Comparison of ENCODE assay signal across 8 cellular contexts in genomic region chr2:45237850-45238542, GRCh38.
A peak's percentile ranks its signal among the peaks of the same experiment; 100 is the strongest.
DNase-seq lines count a peak whose midpoint lies in the region; ATAC-seq, FAIRE-seq and TF ChIP-seq lines count a peak whose summit lies in the region.

No MANE protein-coding gene starts in this region.

- no peaks in the 10 kb centered on the region for H3K79me2 ChIP-seq in DND-41 (ENCODE audit: insufficient read depth, low read length)
- no peaks in the 10 kb centered on the region for H3K79me2 ChIP-seq in mammary epithelial cell (ENCODE audit: insufficient read depth, low read length)

- H3K36me3 ChIP-seq in DND-41 (ENCODE audit: insufficient read depth, low read length) (no peaks in the 10 kb centered on the region), mammary epithelial cell (ENCODE audit: insufficient read depth, low read length) (no peaks in the 10 kb centered on the region), kidney (ENCODE audit: control insufficient read depth in 1 of 2, insufficient read depth in 2 of 2, low read length in 2 of 2) (no peaks in the 10 kb centered on the region)

- ATAC-seq in DND-41 (ENCODE audit: insufficient read depth, low read depth) (peak; percentile 96), GM18502 (IDR thresholded peaks at IDR 0.05; ENCODE audit: poor library complexity, unreplicated experiment) (no peak)

- H3K4me2 ChIP-seq in DND-41 (ENCODE audit: insufficient read depth, low read length) (peak overlapping the region; percentile 50), mammary epithelial cell (ENCODE audit: insufficient read depth, low read depth, low read length) (peak overlapping the region; percentile 53)

- H2AFZ ChIP-seq in DND-41 (ENCODE audit: low read depth, low read length), result peak overlapping the region; percentile 36
- peak overlapping the region; percentile 75 for H2AFZ ChIP-seq in mammary epithelial cell (ENCODE audit: low read depth, low read length)

- H3K4me1 ChIP-seq in DND-41 (ENCODE audit: insufficient read depth, low read length) (peaks cover 26% of the 10 kb centered on the region), mammary epithelial cell (ENCODE audit: insufficient read depth, low read length) (peaks cover 28% of the 10 kb centered on the region), kidney (ENCODE audit: control insufficient read depth in 1 of 2, insufficient read depth in 1 of 2, low read depth in 1 of 2, low read length in 2 of 2) (no peaks in the 10 kb centered on the region)

- BruUV-seq in mammary epithelial cell (replicated peaks; lab: Mats Ljungman, UMichigan), result no TSS peak

- in situ Hi-C loops in mammary epithelial cell (cut with MboI; ENCODE audit: low sequenced_read_pairs in 2 of 2), result no loop called here

- dilution Hi-C loops in mammary epithelial cell (cut with HindIII; ENCODE audit: low sequenced_read_pairs), result no loop called here

- FAIRE-seq in frontal cortex (lab: Jason Lieb, UNC) (no peak), kidney (lab: Jason Lieb, UNC) (no peak)

- H3K4me3 ChIP-seq in DND-41 (ENCODE audit: low read depth in 1 of 2, low read length in 2 of 2) (no peak overlapping the region; a peak in 1 of 4 replicates), mammary epithelial cell (replicated peaks in 1 of 3; ENCODE audit: insufficient read depth in 1 of 3, low read depth in 2 of 3, low read length in 3 of 3) (no peak overlapping the region), kidney (ENCODE audit: low read length in 2 of 2) (no peak overlapping the region)

- DNase-seq in DND-41, result peak; percentile 68
- peak; percentile 100 for DNase-seq in LHCN-M2 (ENCODE audit: low read depth)
- peak; percentile 95 for DNase-seq in mammary epithelial cell
- DNase-seq in non-pigmented ciliary epithelial cell (ENCODE audit: low read depth), result peak; percentile 91
- no peak for DNase-seq in OCI-M2 (lab: John Stamatoyannopoulos, UW; ENCODE audit: unreplicated experiment)
- DNase-seq in frontal cortex (ENCODE audit: low spot score in 2 of 2), result no peak
- no peak for DNase-seq in kidney

- CTCF ChIA-PET in mammary epithelial cell (lab: Charles Lee; ENCODE audit: low non-redundant PET), result no interaction called here

- TF ChIP-seq CTCF in DND-41 (IDR thresholded peaks at IDR 0.05; ENCODE audit: borderline replicate concordance, extremely low read depth, low read length, poor library complexity, severe bottlenecking), result peak; percentile 49
- peak; percentile 21 to 30 for TF ChIP-seq CTCF in mammary epithelial cell (conservative IDR thresholded peaks at IDR 0.05 in 1 of 2, IDR thresholded peaks at IDR 0.05 in 1 of 2; ENCODE audit: extremely low read depth in 1 of 2, insufficient read depth in 1 of 2, low read depth in 1 of 2, low read length in 2 of 2)
- no peak for TF ChIP-seq CTCF in kidney (IDR thresholded peaks at IDR 0.05; ENCODE audit: borderline replicate concordance, extremely low read depth, insufficient read depth)

- H3K9me3 ChIP-seq in DND-41 (ENCODE audit: insufficient read depth, low read length, severe bottlenecking), result no peaks in the 10 kb centered on the region
- no peaks in the 10 kb centered on the region for H3K9me3 ChIP-seq in mammary epithelial cell (replicated peaks; ENCODE audit: insufficient read depth, low read length)
- H3K9me3 ChIP-seq in kidney (ENCODE audit: control insufficient read depth in 1 of 2, low read length in 2 of 2), result no peaks in the 10 kb centered on the region

- WGBS in mammary epithelial cell (ENCODE audit: low coverage, missing lambda C conversion rate), result 20% methylated on average over 6 of the region's 6 CpGs

- H3K27ac ChIP-seq in DND-41 (ENCODE audit: low read length) (peak overlapping the region; percentile 85), mammary epithelial cell (ENCODE audit: insufficient read depth, low read depth, low read length) (peak overlapping the region; percentile 15), kidney (ENCODE audit: low read depth in 2 of 2, low read length in 2 of 2) (no peak overlapping the region)

- H3K27me3 ChIP-seq in DND-41 (ENCODE audit: insufficient read depth, low read length, poor library complexity) (no peaks in the 10 kb centered on the region), mammary epithelial cell (ENCODE audit: insufficient read depth, low read length) (no peaks in the 10 kb centered on the region)

- H3K9ac ChIP-seq in DND-41 (ENCODE audit: low read depth, low read length), result peak overlapping the region; percentile 32
- no peak overlapping the region for H3K9ac ChIP-seq in mammary epithelial cell (ENCODE audit: insufficient read depth, low read length)
- no peak overlapping the region for H3K9ac ChIP-seq in kidney (ENCODE audit: low read length in 2 of 2)

- intact Hi-C loops in mammary epithelial cell (cut with micrococcal nuclease), result loop anchor here (5.0 to 10.0 kb wide), 3 partner anchors 66 to 247 kb away; no protein-coding TSS in a partner anchor
- intact Hi-C loops in kidney (cut with DNase I), result no loop called here

- H4K20me1 ChIP-seq in DND-41 (ENCODE audit: insufficient read depth, low read length) (no peaks in the 10 kb centered on the region), mammary epithelial cell (ENCODE audit: insufficient read depth, low read length) (no peaks in the 10 kb centered on the region)

Comparison
In these comparisons a context has a peak if more than half of its experiments do, and no peak if none do; other contexts are left out.
1. DNase-seq: peak in DND-41 (single experiment), LHCN-M2 (single experiment), mammary epithelial cell (single experiment) and non-pigmented ciliary epithelial cell (single experiment); none in OCI-M2 (single experiment), frontal cortex (0 of 2) and kidney (single experiment).
2. H3K27ac ChIP-seq: peak in DND-41 (single experiment) and mammary epithelial cell (single experiment); none in kidney (0 of 2).